In the genomic region with DNA sequence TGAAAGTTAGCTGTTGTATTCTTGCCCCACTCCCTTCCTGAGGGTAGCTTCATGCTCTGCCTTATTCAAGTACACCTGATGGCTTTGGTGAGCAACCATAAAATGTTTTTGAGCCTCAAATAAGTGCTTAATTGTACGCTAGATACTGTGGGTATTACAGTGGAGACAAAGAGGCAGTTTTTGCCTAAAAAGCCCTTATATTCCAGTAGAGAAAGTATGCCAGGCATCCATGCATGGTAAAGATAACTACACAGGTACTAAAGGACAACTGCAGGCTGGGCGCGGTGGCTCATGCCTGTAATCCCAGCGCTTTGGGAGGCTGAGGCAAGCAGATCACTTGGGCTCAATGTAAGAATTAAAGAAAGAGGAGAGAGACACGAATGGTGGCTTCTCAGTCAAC, we compare ENCODE assay signal across 20 cellular contexts. TPM values are rescaled to one million over a fixed set of nuclear protein-coding genes. Genes with fewer than 3 reads are reported as not detected.
A peak's percentile ranks its signal among the peaks of the same experiment; 100 is the strongest.
DNase-seq lines count a peak whose midpoint lies in the region; FAIRE-seq and TF ChIP-seq lines count a peak whose summit lies in the region.
"Had no signal": no experiment of that assay in that cellular context is flagged by ENCODE, and none has a peak within 500 bp of the region (broad histone marks: within the 10 kb centered on the region; RNA-seq: fewer than 3 reads in every experiment).

No MANE protein-coding gene starts in this region.

- H4K8ac ChIP-seq in trophoblast cell (ENCODE audit: low read depth, low read length): no peak overlapping the region

- no peaks in the 10 kb centered on the region for H3K79me1 ChIP-seq in trophoblast cell (ENCODE audit: low read length)

- H2AFZ ChIP-seq in hepatocyte (no peak overlapping the region), trophoblast cell (ENCODE audit: insufficient read depth, low read length, poor library complexity) (no peak overlapping the region)

- H2BK12ac ChIP-seq in trophoblast cell (ENCODE audit: low read length): no peak overlapping the region

- no peak overlapping the region for H2AK5ac ChIP-seq in trophoblast cell (ENCODE audit: low read length)

- no peak overlapping the region for H3K4ac ChIP-seq in trophoblast cell (ENCODE audit: low read depth, low read length)

- TF ChIP-seq CTCF in hepatocyte (IDR thresholded peaks at IDR 0.05; ENCODE audit: poor library complexity) (no peak), D721Med (IDR thresholded peaks at IDR 0.05; ENCODE audit: insufficient read depth, missing control alignments) (no peak)

- no peaks in the 10 kb centered on the region for H3K27me3 ChIP-seq in hepatocyte
- no peaks in the 10 kb centered on the region for H3K27me3 ChIP-seq in trophoblast cell (ENCODE audit: insufficient read depth, low read length)
- H3K27me3 ChIP-seq: BLaER1 had no signal

- no peak overlapping the region for H3K14ac ChIP-seq in trophoblast cell (ENCODE audit: low read length)

- no peak overlapping the region for H3K4me2 ChIP-seq in hepatocyte
- H3K4me2 ChIP-seq in trophoblast cell (ENCODE audit: low read length): no peak overlapping the region
- H3K4me2 ChIP-seq: BLaER1 had no signal

- H3K4me3 ChIP-seq in hepatocyte (no peak overlapping the region), trophoblast cell (ENCODE audit: low read depth, low read length) (no peak overlapping the region)
- H3K4me3 ChIP-seq: BLaER1, GM12878 had no signal

- H4K91ac ChIP-seq in trophoblast cell (ENCODE audit: low read depth, low read length): no peak overlapping the region

- H3K79me2 ChIP-seq in hepatocyte (no peaks in the 10 kb centered on the region), trophoblast cell (ENCODE audit: control insufficient read depth, insufficient read depth, low read length, poor library complexity) (no peaks in the 10 kb centered on the region)

- no peak overlapping the region for H2BK120ac ChIP-seq in trophoblast cell (ENCODE audit: insufficient read depth, low read length, poor library complexity)

- H4K12ac ChIP-seq in trophoblast cell (ENCODE audit: low read depth, low read length): no peak overlapping the region

- no peak for DNase-seq in caudate nucleus (lab: John Stamatoyannopoulos, UW)
- no peak for DNase-seq in hepatocyte (ENCODE audit: low spot score)
- DNase-seq in trophoblast cell: peak; percentile 50 to 85
- no peak for DNase-seq in D721Med (ENCODE audit: insufficient read length, low spot score)
- no peak for DNase-seq in OCI-M1 (lab: John Stamatoyannopoulos, UW)
- DNase-seq in iPS-NIHi11 (ENCODE audit: low spot score): no peak
- DNase-seq in DMS153 treated with DMSO at 0.1 percent for 48 hours (lab: John Stamatoyannopoulos, UW; ENCODE audit: unreplicated experiment): no peak
- DNase-seq: 8988T; CD4-positive, alpha-beta memory T cell; DMS53; DND-41; EL; GOT3; H7; HFFc6 had no signal

- no peaks in the 10 kb centered on the region for H4K20me1 ChIP-seq in hepatocyte (ENCODE audit: insufficient read depth, poor library complexity, severe bottlenecking)
- H4K20me1 ChIP-seq: BLaER1 had no signal

- H3K27ac ChIP-seq in caudate nucleus (ENCODE audit: low read depth, low read length): peak overlapping the region; percentile 92
- H3K27ac ChIP-seq in hepatocyte: peak overlapping the region; percentile 56
- no peak overlapping the region for H3K27ac ChIP-seq in trophoblast cell (ENCODE audit: low read depth, low read length)
- H3K27ac ChIP-seq: BLaER1, HL-60 had no signal

- WGBS in hepatocyte (ENCODE audit: low lambda C conversion rate, missing lambda C conversion rate): 81% methylated on average over 5 of the region's 5 CpGs
- no CpG with 5 or more reads among the region's 5 CpGs for WGBS in trophoblast cell (ENCODE audit: extremely low coverage, insufficient coverage, insufficient read length)

- FAIRE-seq in D721Med (lab: Jason Lieb, UNC): no peak
- FAIRE-seq: GM12878 had no signal

- H3K9me3 ChIP-seq in hepatocyte (ENCODE audit: low read depth) (no peaks in the 10 kb centered on the region), trophoblast cell (ENCODE audit: insufficient read depth, low read depth, low read length) (peaks cover 2% of the 10 kb centered on the region)
- H3K9me3 ChIP-seq: BLaER1 had no signal

- H2BK5ac ChIP-seq in trophoblast cell (ENCODE audit: low read depth, low read length, poor library complexity): no peak overlapping the region

- H3K9ac ChIP-seq in trophoblast cell (ENCODE audit: low read length): no peak overlapping the region
- H3K9ac ChIP-seq: BLaER1 had no signal

- H3K36me3 ChIP-seq in hepatocyte (replicated peaks; ENCODE audit: insufficient read depth, low read depth) (no peaks in the 10 kb centered on the region), trophoblast cell (ENCODE audit: control insufficient read depth in 1 of 2, insufficient read depth in 2 of 2, low read length in 2 of 2) (no peaks in the 10 kb centered on the region)
- H3K36me3 ChIP-seq: BLaER1 had no signal

- H3K9me2 ChIP-seq in hepatocyte (replicated peaks; ENCODE audit: insufficient read depth): no peaks in the 10 kb centered on the region

- peaks cover 7% of the 10 kb centered on the region for H3K4me1 ChIP-seq in hepatocyte (ENCODE audit: insufficient read depth)
- H3K4me1 ChIP-seq in trophoblast cell (ENCODE audit: control insufficient read depth in 1 of 2, insufficient read depth in 2 of 2, low read length in 2 of 2): peaks cover 3 to 15% of the 10 kb centered on the region in 2 experiments
- H3K4me1 ChIP-seq: BLaER1 had no signal

- no peak overlapping the region for H3K18ac ChIP-seq in trophoblast cell (ENCODE audit: low read length)

- H3K23ac ChIP-seq in trophoblast cell (ENCODE audit: low read length): no peak overlapping the region

RNA-seq across cellular contexts. Expression of a gene that starts 26.3 kb away (rescaled TPM):
- 1.0 and 2.2 TPM in 2 replicates for total RNA-seq in hepatocyte
- 0.75 and 1.7 TPM in 2 replicates for polyA plus RNA-seq in hepatocyte
- polyA plus RNA-seq in trophoblast cell (2013): 2.3 TPM in 2 replicates
- total RNA-seq: CD4-positive, alpha-beta memory T cell; G401 had no signal
- polyA plus RNA-seq: CD14-positive monocyte; CD4-positive, alpha-beta memory T cell had no signal

Comparison
In these comparisons a context has a peak if more than half of its experiments do, and no peak if none do; other contexts are left out.
1. DNase-seq: peak in trophoblast cell (2 of 2); none in caudate nucleus (0 of 61), hepatocyte (single experiment), D721Med (single experiment), OCI-M1 (single experiment), iPS-NIHi11 (single experiment) and DMS153 treated with DMSO at 0.1 percent for 48 hours (single experiment).